In the genomic region with DNA sequence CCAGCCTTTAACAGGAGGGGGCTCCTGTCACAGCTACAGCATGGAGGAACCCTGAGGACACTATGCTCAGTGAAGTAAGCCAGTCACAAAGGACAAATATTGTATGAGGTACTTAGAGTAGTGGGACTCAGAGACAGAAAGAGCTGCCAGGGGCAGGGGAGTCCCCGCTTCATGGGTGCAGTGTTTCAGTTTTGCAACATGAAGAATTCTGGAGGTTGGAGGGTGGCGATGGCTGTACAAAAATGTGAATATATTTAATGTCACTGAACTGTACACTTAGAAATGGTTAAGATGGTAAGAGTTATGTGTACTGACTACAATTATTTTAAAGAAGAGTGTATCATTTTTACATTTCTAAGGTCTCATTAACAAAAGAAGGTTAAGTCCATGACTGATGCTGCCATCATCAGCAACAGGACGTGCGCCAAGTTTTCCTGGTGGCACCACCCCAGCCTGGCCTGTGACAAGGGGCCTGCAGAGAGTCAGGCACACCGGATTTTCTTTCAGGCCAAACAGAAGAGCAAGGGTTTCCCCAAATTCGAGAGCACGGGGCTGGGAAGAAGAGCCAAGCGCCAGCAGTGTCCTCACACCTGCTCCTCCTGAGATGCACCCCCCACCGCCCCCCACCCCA, we compare ENCODE assay signal across 1 cellular context.
TF ChIP-seq lines count a peak whose summit lies in the region.

No MANE protein-coding gene starts in this region.

TF ChIP-seq in IMR-90, 13 proteins besides CTCF, POLR2A, EP300 and RAD21:
- TF ChIP-seq, protein P1, sequence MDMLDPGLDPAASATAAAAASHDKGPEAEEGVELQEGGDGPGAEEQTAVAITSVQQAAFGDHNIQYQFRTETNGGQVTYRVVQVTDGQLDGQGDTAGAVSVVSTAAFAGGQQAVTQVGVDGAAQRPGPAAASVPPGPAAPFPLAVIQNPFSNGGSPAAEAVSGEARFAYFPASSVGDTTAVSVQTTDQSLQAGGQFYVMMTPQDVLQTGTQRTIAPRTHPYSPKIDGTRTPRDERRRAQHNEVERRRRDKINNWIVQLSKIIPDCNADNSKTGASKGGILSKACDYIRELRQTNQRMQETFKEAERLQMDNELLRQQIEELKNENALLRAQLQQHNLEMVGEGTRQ (IDR thresholded peaks at IDR 0.05; ENCODE audit: low read depth, low read length): no peak
- TF ChIP-seq MXI1 (IDR thresholded peaks at IDR 0.05; ENCODE audit: borderline replicate concordance, low read depth, low read length): 0 out of 2 replicates have a peak, but pooled peaks have one; percentile 5
